10 cellular contexts compared by ENCODE assay signal in the genomic region with DNA sequence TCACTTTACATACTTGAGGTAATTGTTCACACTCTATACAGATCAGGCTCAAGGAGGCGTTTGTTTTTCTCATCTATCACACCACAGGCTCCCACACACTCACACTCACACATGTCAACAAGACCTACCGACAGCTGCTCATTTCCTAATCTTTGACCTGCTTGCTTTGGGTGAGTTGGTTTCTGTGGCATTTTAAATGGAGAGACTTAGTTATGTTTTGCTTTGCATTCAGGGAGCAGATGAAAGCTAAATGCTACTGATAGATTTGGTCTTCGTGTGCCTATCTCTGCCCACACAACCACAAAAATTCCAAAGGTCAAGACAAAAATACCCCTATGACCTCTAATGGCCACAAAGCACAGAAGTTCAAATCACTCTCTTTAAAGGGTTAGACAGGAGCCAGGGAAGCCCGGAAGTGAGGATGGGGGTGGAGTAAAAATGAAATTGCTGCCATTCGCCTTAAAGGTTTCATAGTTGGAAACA.
DNase-seq lines count a peak whose midpoint lies in the region; ATAC-seq and TF ChIP-seq lines count a peak whose summit lies in the region.
"Had no signal": no experiment of that assay in that cellular context is flagged by ENCODE, and none has a peak within 500 bp of the region (broad histone marks: within the 10 kb centered on the region; RNA-seq: fewer than 3 reads in every experiment).

No MANE protein-coding gene starts in this region.

- H3K4me1 ChIP-seq in aorta (ENCODE audit: control insufficient read depth in 1 of 2, insufficient read depth in 2 of 2, low read length in 2 of 2) = no peaks in the 10 kb centered on the region

- H3K27me3 ChIP-seq in aorta (ENCODE audit: control insufficient read depth in 1 of 2, insufficient read depth in 2 of 2, low read length in 1 of 2) = peaks cover 0 to 2% of the 10 kb centered on the region in 2 donors

- H3K9me3 Mint-ChIP-seq in activated naive CD8-positive, alpha-beta T cell treated with anti-CD3 and anti-CD28 coated beads for 36 hours = peaks cover 4% of the 10 kb centered on the region
- H3K9me3 Mint-ChIP-seq in effector memory CD8-positive, alpha-beta T cell = peaks cover 0 to 1% of the 10 kb centered on the region in 2 donors

- 35 to 37% methylated on average over 5 of the region's 5 CpGs for WGBS in aorta, 2 donors

- peak; percentile 81 for DNase-seq in GM12865 (ENCODE audit: low read depth)
- peak; percentile 26 for DNase-seq in activated naive CD8-positive, alpha-beta T cell treated with anti-CD3 and anti-CD28 coated beads for 36 hours
- DNase-seq in aorta = no peak
- DNase-seq in effector memory CD8-positive, alpha-beta T cell = no peak
- DNase-seq in NK-92 (lab: John Stamatoyannopoulos, UW; ENCODE audit: unreplicated experiment) = no peak
- no peak for DNase-seq in germinal center (ENCODE audit: low spot score)
- DNase-seq: posterior cingulate gyrus had no signal

- peaks cover 23% of the 10 kb centered on the region for H3K4me1 Mint-ChIP-seq in activated naive CD8-positive, alpha-beta T cell treated with anti-CD3 and anti-CD28 coated beads for 36 hours
- H3K4me1 Mint-ChIP-seq in effector memory CD8-positive, alpha-beta T cell (ENCODE audit: low read depth in 2 of 2) = peaks cover 0 to 2% of the 10 kb centered on the region in 2 donors

- H3K27ac Mint-ChIP-seq in activated naive CD8-positive, alpha-beta T cell treated with anti-CD3 and anti-CD28 coated beads for 36 hours = peak overlapping the region; percentile 59
- H3K27ac Mint-ChIP-seq in effector memory CD8-positive, alpha-beta T cell = no peak overlapping the region

- H3K27ac ChIP-seq in aorta (ENCODE audit: low read depth in 1 of 2, low read length in 2 of 2) = no peak overlapping the region

- H3K4me3 Mint-ChIP-seq in activated naive CD8-positive, alpha-beta T cell treated with anti-CD3 and anti-CD28 coated beads for 36 hours = peak overlapping the region; percentile 20
- H3K4me3 Mint-ChIP-seq in effector memory CD8-positive, alpha-beta T cell = no peak overlapping the region

- H3K9me3 ChIP-seq in aorta (ENCODE audit: control insufficient read depth, low read length) = peaks cover 3% of the 10 kb centered on the region

- H3K36me3 Mint-ChIP-seq in activated naive CD8-positive, alpha-beta T cell treated with anti-CD3 and anti-CD28 coated beads for 36 hours = no peaks in the 10 kb centered on the region
- no peaks in the 10 kb centered on the region for H3K36me3 Mint-ChIP-seq in effector memory CD8-positive, alpha-beta T cell (ENCODE audit: insufficient read depth)

- H3K36me3 ChIP-seq in aorta (ENCODE audit: control insufficient read depth in 1 of 2, insufficient read depth in 2 of 2, low read length in 1 of 2) = no peaks in the 10 kb centered on the region

- intact Hi-C loops in aorta (cut with DNase I) = no loop called here

- peaks cover 25% of the 10 kb centered on the region for H3K27me3 Mint-ChIP-seq in activated naive CD8-positive, alpha-beta T cell treated with anti-CD3 and anti-CD28 coated beads for 36 hours
- peaks cover 0 to 43% of the 10 kb centered on the region in 2 donors for H3K27me3 Mint-ChIP-seq in effector memory CD8-positive, alpha-beta T cell

- no peak overlapping the region for H3K4me3 ChIP-seq in GM12865 (ENCODE audit: low read depth, low read length)
- no peak overlapping the region for H3K4me3 ChIP-seq in aorta (ENCODE audit: low read length in 2 of 2)

- TF ChIP-seq CTCF in GM12865 (IDR thresholded peaks at IDR 0.05; ENCODE audit: insufficient read depth, low read depth, low read length, missing control alignments) = no peak

- peak; percentile 83 for ATAC-seq in GM19395 (IDR thresholded peaks at IDR 0.05; ENCODE audit: unreplicated experiment)
- peak; percentile 64 for ATAC-seq in HG03139 (IDR thresholded peaks at IDR 0.05; ENCODE audit: unreplicated experiment)
- no peak for ATAC-seq in aorta (ENCODE audit: low FRiP score)
- ATAC-seq in effector memory CD8-positive, alpha-beta T cell (replicated peaks) = no peak
- ATAC-seq: Right ventricle myocardium inferior had no signal

Comparison
In these comparisons a context has a peak if more than half of its experiments do, and no peak if none do; other contexts are left out.
1. DNase-seq: peak in GM12865 (single experiment) and activated naive CD8-positive, alpha-beta T cell treated with anti-CD3 and anti-CD28 coated beads for 36 hours (single experiment); none in aorta (0 of 2), effector memory CD8-positive, alpha-beta T cell (0 of 3), NK-92 (single experiment) and germinal center (single experiment).
2. ATAC-seq: peak in GM19395 (single experiment) and HG03139 (single experiment); none in aorta (single experiment) and effector memory CD8-positive, alpha-beta T cell (single experiment).